Comparison of ENCODE assay signal across 8 cellular contexts in the genomic region with DNA sequence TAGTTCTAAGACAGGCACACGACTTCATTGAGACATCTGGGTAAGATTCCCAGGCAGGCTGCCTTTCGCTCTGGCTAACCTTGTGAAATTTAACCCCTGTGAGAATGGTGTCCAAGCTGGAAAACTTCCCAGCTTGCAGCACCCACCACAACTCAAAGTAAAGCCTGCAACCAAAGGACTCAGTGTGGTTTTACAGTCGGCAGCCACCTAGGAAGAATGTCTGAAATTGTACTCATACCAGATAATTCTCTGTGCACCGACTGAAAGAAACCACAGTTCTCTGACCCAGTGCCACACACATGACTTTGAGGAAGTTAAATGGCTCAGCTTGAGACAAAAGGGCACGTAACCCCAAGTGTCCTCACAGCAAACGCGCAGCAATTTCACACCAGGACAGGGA.
DNase-seq lines count a peak whose midpoint lies in the region; ATAC-seq and TF ChIP-seq lines count a peak whose summit lies in the region.

No MANE protein-coding gene starts in this region.

- H3K27me3 Mint-ChIP-seq in HFFc6 (ENCODE audit: insufficient read depth) = no peaks in the 10 kb centered on the region; the same call in 1 of the 2 replicates
- no peaks in the 10 kb centered on the region for H3K27me3 Mint-ChIP-seq in T-helper 17 cell
- no peaks in the 10 kb centered on the region for H3K27me3 Mint-ChIP-seq in stimulated activated naive CD8-positive, alpha-beta T cell treated with anti-CD3 and anti-CD28 coated beads, Interleukin-15, Interleukin-2, amounts not matched to agents 100 ng/mL and 50 ng/mL, for 24 hours

- H3K27me3 ChIP-seq in right cardiac atrium (ENCODE audit: control insufficient read depth, insufficient read depth) = no peaks in the 10 kb centered on the region

- TF ChIP-seq CTCF in HFFc6 (IDR thresholded peaks at IDR 0.05) = no peak

- H3K4me1 Mint-ChIP-seq in HFFc6 (ENCODE audit: low read depth) (peaks cover 99% of the 10 kb centered on the region), T-helper 17 cell (peaks cover 64% of the 10 kb centered on the region)
- peaks cover 80% of the 10 kb centered on the region for H3K4me1 Mint-ChIP-seq in stimulated activated naive CD8-positive, alpha-beta T cell treated with anti-CD3 and anti-CD28 coated beads, Interleukin-15, Interleukin-2, amounts not matched to agents 100 ng/mL and 50 ng/mL, for 24 hours (ENCODE audit: low read depth)

- peak overlapping the region; percentile 61 for H3K27ac ChIP-seq in right cardiac atrium (ENCODE audit: low read length)

- H3K9me3 ChIP-seq in T-helper 17 cell (ENCODE audit: control insufficient read depth, low read length, poor library complexity, severe bottlenecking) (no peaks in the 10 kb centered on the region), right cardiac atrium (ENCODE audit: control insufficient read depth, low read length) (no peaks in the 10 kb centered on the region)

- peak overlapping the region; percentile 87 for H3K27ac Mint-ChIP-seq in HFFc6
- no peak overlapping the region for H3K27ac Mint-ChIP-seq in T-helper 17 cell
- H3K27ac Mint-ChIP-seq in stimulated activated naive CD8-positive, alpha-beta T cell treated with anti-CD3 and anti-CD28 coated beads, Interleukin-15, Interleukin-2, amounts not matched to agents 100 ng/mL and 50 ng/mL, for 24 hours = peak overlapping the region; percentile 42

- intact Hi-C loops in right cardiac atrium (cut with DNase I) = no loop called here

- H3K4me3 ChIP-seq in right cardiac atrium (ENCODE audit: low read length) = no peak overlapping the region

- H3K9me3 Mint-ChIP-seq in HFFc6 = no peaks in the 10 kb centered on the region
- H3K9me3 Mint-ChIP-seq in stimulated activated naive CD8-positive, alpha-beta T cell treated with anti-CD3 and anti-CD28 coated beads, Interleukin-15, Interleukin-2, amounts not matched to agents 100 ng/mL and 50 ng/mL, for 24 hours = no peaks in the 10 kb centered on the region

- peaks cover 29% of the 10 kb centered on the region for H3K4me1 ChIP-seq in right cardiac atrium (ENCODE audit: control insufficient read depth, insufficient read depth, low read length)

- ATAC-seq in T-helper 17 cell (peak; percentile 42), right cardiac atrium (peak; percentile 12 to 14)

- peak; percentile 73 for DNase-seq in AG20443 (ENCODE audit: low spot score)
- DNase-seq in HFFc6 = peak; percentile 92
- DNase-seq in T-helper 17 cell = no peak
- DNase-seq in right cardiac atrium = peak in 1 of 3 donors; percentile 37
- DNase-seq in stimulated activated CD4-positive, alpha-beta T cell treated with anti-CD3 and anti-CD28 coated beads, Interleukin-2, amount 100 ng/mL, for 48 hours = no peak
- DNase-seq in epidermal melanocyte (ENCODE audit: insufficient read length, low spot score) = no peak
- no peak for DNase-seq in NCI-H345 treated with DMSO at 0.1 percent for 48 hours (lab: John Stamatoyannopoulos, UW; ENCODE audit: unreplicated experiment)

- peak overlapping the region; percentile 62 for H3K4me3 Mint-ChIP-seq in HFFc6
- peak overlapping the region; percentile 41 for H3K4me3 Mint-ChIP-seq in T-helper 17 cell
- peak overlapping the region; percentile 50 for H3K4me3 Mint-ChIP-seq in stimulated activated naive CD8-positive, alpha-beta T cell treated with anti-CD3 and anti-CD28 coated beads, Interleukin-15, Interleukin-2, amounts not matched to agents 100 ng/mL and 50 ng/mL, for 24 hours

- WGBS in right cardiac atrium = 24% methylated on average over 7 of the region's 7 CpGs

- H3K36me3 Mint-ChIP-seq in HFFc6 (ENCODE audit: low read depth) (peaks cover 42% of the 10 kb centered on the region), T-helper 17 cell (ENCODE audit: low read depth) (peaks cover 9% of the 10 kb centered on the region)
- peaks cover 20% of the 10 kb centered on the region for H3K36me3 Mint-ChIP-seq in stimulated activated naive CD8-positive, alpha-beta T cell treated with anti-CD3 and anti-CD28 coated beads, Interleukin-15, Interleukin-2, amounts not matched to agents 100 ng/mL and 50 ng/mL, for 24 hours (ENCODE audit: low read depth)

Comparison
In these comparisons a context has a peak if more than half of its experiments do, and no peak if none do; other contexts are left out.
1. DNase-seq: peak in AG20443 (single experiment) and HFFc6 (single experiment); none in T-helper 17 cell (0 of 3), stimulated activated CD4-positive, alpha-beta T cell treated with anti-CD3 and anti-CD28 coated beads, Interleukin-2, amount 100 ng/mL, for 48 hours (0 of 2), epidermal melanocyte (single experiment) and NCI-H345 treated with DMSO at 0.1 percent for 48 hours (single experiment).
2. Peak in every context shown above with its lines, with median percentiles within 50 percentile points of each other: H3K4me3 Mint-ChIP-seq.